In genomic region chr3:23221136-23221535, GRCh38 we compare ENCODE assay signal across 23 cellular contexts. TPM values are rescaled to one million over a fixed set of nuclear protein-coding genes. Genes with fewer than 3 reads are reported as not detected.
DNase-seq lines count a peak whose midpoint lies in the region; ATAC-seq, FAIRE-seq and TF ChIP-seq lines count a peak whose summit lies in the region.
"Had no signal": no experiment of that assay in that cellular context is flagged by ENCODE, and none has a peak within 500 bp of the region (broad histone marks: within the 10 kb centered on the region; RNA-seq: fewer than 3 reads in every experiment).

No MANE protein-coding gene starts in this region.

- H3K4me2 ChIP-seq in OCI-LY3 (ENCODE audit: low read length) = peak overlapping the region; percentile 81
- H3K4me2 ChIP-seq: neural progenitor cell had no signal

- ATAC-seq in lower lobe of right lung = peak in 1 of 2 donors; percentile 51
- ATAC-seq: activated T-helper 17 cell treated with anti-CD3 and anti-CD28 coated beads, Interleukin-2, amount 50 U/mL, for 72 hours; T-helper 17 cell had no signal

- H3K27me3 Mint-ChIP-seq in CD14-positive monocyte (ENCODE audit: low read depth in 3 of 3) = no peaks in the 10 kb centered on the region
- H3K27me3 Mint-ChIP-seq in IgD-negative memory B cell = no peaks in the 10 kb centered on the region
- H3K27me3 Mint-ChIP-seq: activated T-helper 17 cell treated with anti-CD3 and anti-CD28 coated beads, Interleukin-2, amount 50 U/mL, for 72 hours; T-helper 17 cell had no signal

- H3K4me3 Mint-ChIP-seq in CD14-positive monocyte (peak overlapping the region; percentile 78 to 97), IgD-negative memory B cell (peak overlapping the region; percentile 71 to 92 (median 86))
- H3K4me3 Mint-ChIP-seq: activated T-helper 17 cell treated with anti-CD3 and anti-CD28 coated beads, Interleukin-2, amount 50 U/mL, for 72 hours; CD8-positive, alpha-beta memory T cell; neural progenitor cell; T-helper 17 cell had no signal

- peaks cover 30% of the 10 kb centered on the region for H4K20me1 ChIP-seq in OCI-LY3 (ENCODE audit: insufficient read depth, low read length)

- FAIRE-seq in D721Med (lab: Jason Lieb, UNC) = no peak
- FAIRE-seq: bronchial epithelial cell had no signal

- intact Hi-C loops in CD14-positive monocyte (cut with micrococcal nuclease) = no loop called here
- intact Hi-C loops in lower lobe of right lung (cut with DNase I) = no loop called here

- H3K4me1 ChIP-seq in OCI-LY3 (ENCODE audit: low read length) = peaks cover 36% of the 10 kb centered on the region
- H3K4me1 ChIP-seq in lower lobe of right lung = peaks cover 4% of the 10 kb centered on the region
- no peaks in the 10 kb centered on the region for H3K4me1 ChIP-seq in effector memory CD4-positive, alpha-beta T cell (ENCODE audit: control insufficient read depth, insufficient read depth, low read length, poor library complexity, severe bottlenecking)
- H3K4me1 ChIP-seq: neural progenitor cell had no signal

- no peak for DNase-seq in CD14-positive monocyte (ENCODE audit: low spot score)
- no peak for DNase-seq in lower lobe of right lung
- no peak for DNase-seq in NCI-H1436 (lab: John Stamatoyannopoulos, UW)
- DNase-seq in effector memory CD4-positive, alpha-beta T cell = no peak
- no peak for DNase-seq in activated CD4-positive, alpha-beta T cell treated with anti-CD3 and anti-CD28 coated beads for 48 hours
- DNase-seq in D721Med (ENCODE audit: insufficient read length, low spot score) = no peak
- DNase-seq: activated CD4-positive, alpha-beta T cell treated with anti-CD3 and anti-CD28 coated beads for 1 hour; CD8-positive, alpha-beta memory T cell; dermis blood vessel endothelial cell; foreskin melanocyte; midbrain; NCI-H1694 treated with DMSO at 0.1 percent for 48 hours; NCI-H2227 treated with DMSO at 0.1 percent for 48 hours; retina; T-helper 17 cell; trophoblast cell had no signal

- peak overlapping the region; percentile 43 for H3K9ac ChIP-seq in OCI-LY3 (ENCODE audit: low read length)
- H3K9ac ChIP-seq: neural progenitor cell had no signal

- H3K36me3 ChIP-seq in OCI-LY3 (replicated peaks; ENCODE audit: low read depth, low read length) (peaks cover 24% of the 10 kb centered on the region), lower lobe of right lung (no peaks in the 10 kb centered on the region)
- H3K36me3 ChIP-seq in effector memory CD4-positive, alpha-beta T cell (ENCODE audit: control insufficient read depth, insufficient read depth, low read length) = no peaks in the 10 kb centered on the region
- H3K36me3 ChIP-seq: HAP-1, neural progenitor cell had no signal

- H3K27ac ChIP-seq in OCI-LY3 (ENCODE audit: low read length) (peak overlapping the region; percentile 29), lower lobe of right lung (peak overlapping the region; percentile 58)
- no peak overlapping the region for H3K27ac ChIP-seq in effector memory CD4-positive, alpha-beta T cell (ENCODE audit: insufficient read depth, low read length, poor library complexity, severe bottlenecking)
- H3K27ac ChIP-seq: epithelial cell of prostate, neural progenitor cell had no signal

- H3K27ac Mint-ChIP-seq in CD14-positive monocyte (peak overlapping the region; percentile 92 to 97 (median 94)), IgD-negative memory B cell (peak overlapping the region; percentile 27 to 47 (median 45))
- H3K27ac Mint-ChIP-seq: activated T-helper 17 cell treated with anti-CD3 and anti-CD28 coated beads, Interleukin-2, amount 50 U/mL, for 72 hours; CD8-positive, alpha-beta memory T cell; neural progenitor cell; T-helper 17 cell had no signal

- H2AFZ ChIP-seq in OCI-LY3 (ENCODE audit: low read depth, low read length) = no peak overlapping the region
- H2AFZ ChIP-seq: neural progenitor cell had no signal

- H3K27me3 ChIP-seq in OCI-LY3 (ENCODE audit: low read depth, low read length) (no peaks in the 10 kb centered on the region), lower lobe of right lung (ENCODE audit: low read depth) (no peaks in the 10 kb centered on the region)
- H3K27me3 ChIP-seq in effector memory CD4-positive, alpha-beta T cell (replicated peaks; ENCODE audit: control insufficient read depth, insufficient read depth, low read length, poor library complexity, severe bottlenecking) = no peaks in the 10 kb centered on the region
- H3K27me3 ChIP-seq: neural progenitor cell had no signal

- peaks cover 1 to 7% (median 5%) of the 10 kb centered on the region in 7 donors for H3K9me3 Mint-ChIP-seq in CD14-positive monocyte
- peaks cover 0 to 3% (median 0%) of the 10 kb centered on the region in 3 donors for H3K9me3 Mint-ChIP-seq in IgD-negative memory B cell
- H3K9me3 Mint-ChIP-seq: activated T-helper 17 cell treated with anti-CD3 and anti-CD28 coated beads, Interleukin-2, amount 50 U/mL, for 72 hours had no signal

- H3K36me3 Mint-ChIP-seq in CD14-positive monocyte (peaks cover 5 to 13% of the 10 kb centered on the region in 2 donors), IgD-negative memory B cell (peaks cover 6% of the 10 kb centered on the region)
- H3K36me3 Mint-ChIP-seq: CD8-positive, alpha-beta memory T cell had no signal

- H3K4me1 Mint-ChIP-seq in CD14-positive monocyte (peaks cover 34% of the 10 kb centered on the region), IgD-negative memory B cell (peaks cover 41 to 50% (median 43%) of the 10 kb centered on the region in 3 donors)
- H3K4me1 Mint-ChIP-seq: activated T-helper 17 cell treated with anti-CD3 and anti-CD28 coated beads, Interleukin-2, amount 50 U/mL, for 72 hours; neural progenitor cell; T-helper 17 cell had no signal

- H3K9me3 ChIP-seq in OCI-LY3 (ENCODE audit: insufficient read depth, low read length) (peaks cover 12% of the 10 kb centered on the region; the same call in 1 of the 2 replicates), lower lobe of right lung (no peaks in the 10 kb centered on the region)
- H3K9me3 ChIP-seq in effector memory CD4-positive, alpha-beta T cell (ENCODE audit: control insufficient read depth, low read length) = no peaks in the 10 kb centered on the region
- H3K9me3 ChIP-seq: HAP-1 had no signal

- no peak for TF ChIP-seq CTCF in CD14-positive monocyte (IDR thresholded peaks at IDR 0.05)
- TF ChIP-seq CTCF in OCI-LY3 (IDR thresholded peaks at IDR 0.05; ENCODE audit: low read depth, low read length) = no peak
- TF ChIP-seq CTCF in lower lobe of right lung (IDR thresholded peaks at IDR 0.05) = no peak
- TF ChIP-seq CTCF in D721Med (IDR thresholded peaks at IDR 0.05; ENCODE audit: insufficient read depth, missing control alignments) = no peak

- H3K4me3 ChIP-seq in OCI-LY3 (ENCODE audit: low read length) (peak overlapping the region; percentile 68), lower lobe of right lung (peak overlapping the region; percentile 30)
- no peak overlapping the region for H3K4me3 ChIP-seq in effector memory CD4-positive, alpha-beta T cell (ENCODE audit: insufficient read depth, low read depth, low read length, poor library complexity, severe bottlenecking)
- H3K4me3 ChIP-seq: HAP-1, neural progenitor cell had no signal

- peaks cover 80% of the 10 kb centered on the region for H3K79me2 ChIP-seq in OCI-LY3 (ENCODE audit: low read length)

RNA-seq across cellular contexts. Expression of gene UBE2E2, which starts 18.0 kb away (rescaled TPM):
- polyA plus RNA-seq in CD14-positive monocyte (10 to 100 TPM; 66.3 to 78.0 TPM), IgD-negative memory B cell (59.8 TPM)
- total RNA-seq in lower lobe of right lung = 50.8 TPM
